In the genomic region with DNA sequence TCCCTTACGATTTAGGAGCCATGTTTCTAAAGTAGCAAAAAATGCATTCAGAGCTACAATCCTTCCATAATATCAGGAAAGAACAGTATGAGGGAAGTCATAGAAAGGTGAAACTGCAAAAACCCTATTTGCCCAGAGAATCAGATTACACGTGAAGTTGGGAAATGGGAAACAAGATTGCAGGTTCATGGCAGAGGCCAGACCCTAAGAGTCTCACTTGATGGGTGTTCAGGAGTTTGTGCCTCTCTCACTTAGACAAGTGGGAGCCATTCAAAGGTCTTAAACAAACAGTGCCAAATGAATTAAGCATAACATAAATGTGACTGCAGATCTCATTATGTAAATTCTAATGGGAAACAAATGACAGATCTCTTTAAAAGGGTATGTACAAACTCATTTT, we compare ENCODE assay signal across 19 cellular contexts.
DNase-seq lines count a peak whose midpoint lies in the region; ATAC-seq, FAIRE-seq and TF ChIP-seq lines count a peak whose summit lies in the region.
"Had no signal": no experiment of that assay in that cellular context is flagged by ENCODE, and none has a peak within 500 bp of the region (broad histone marks: within the 10 kb centered on the region; RNA-seq: fewer than 3 reads in every experiment).

No MANE protein-coding gene starts in this region.

- peak; percentile 93 for ATAC-seq in left lung

- DNase-seq in DMS53 (lab: John Stamatoyannopoulos, UW) (peak; percentile 31), DMS53 treated with DMSO at 0.1 percent for 48 hours (lab: John Stamatoyannopoulos, UW; ENCODE audit: unreplicated experiment) (no peak), NCI-H1105 treated with DMSO at 0.1 percent for 48 hours (lab: John Stamatoyannopoulos, UW) (peak; percentile 86), NCI-H345 treated with DMSO at 0.1 percent for 48 hours (lab: John Stamatoyannopoulos, UW; ENCODE audit: unreplicated experiment) (peak; percentile 14), left lung (no peak), DMS 273 treated with DMSO at 0.1 percent for 48 hours (lab: John Stamatoyannopoulos, UW) (no peak), erythroblast (lab: John Stamatoyannopoulos, UW) (no peak), frontal cortex (ENCODE audit: low spot score in 2 of 2) (no peak)
- DNase-seq: BE2C; CD4-positive, alpha-beta memory T cell; H7; MG63; NCI-H1436 treated with DMSO at 0.1 percent for 48 hours; PC-9; T-helper 2 cell had no signal

- no peak overlapping the region for H3K4me3 ChIP-seq in left lung
- H3K4me3 ChIP-seq: MG63, PC-9, SJSA1 had no signal

- no peak for TF ChIP-seq POLR2A in erythroblast (IDR thresholded peaks at IDR 0.05; ENCODE audit: low read length)

- no peak for FAIRE-seq in frontal cortex (lab: Jason Lieb, UNC)
- FAIRE-seq: D721Med, TTC549 had no signal

- H3K4me1 ChIP-seq in left lung, result no peaks in the 10 kb centered on the region
- H3K4me1 ChIP-seq: BE2C, SJSA1 had no signal

- no peak for TF ChIP-seq CTCF in left lung (IDR thresholded peaks at IDR 0.05)

- no peak overlapping the region for H3K27ac ChIP-seq in left lung
- H3K27ac ChIP-seq: 22Rv1, PC-9, SJSA1 had no signal

- intact Hi-C loops in left lung (cut with DNase I), result no loop called here

- H3K27me3 ChIP-seq in left lung, result no peaks in the 10 kb centered on the region
- H3K27me3 ChIP-seq: BE2C, MG63, SJSA1 had no signal

- H3K9me3 ChIP-seq in left lung, result no peaks in the 10 kb centered on the region
- H3K9me3 ChIP-seq: BE2C, MG63, SJSA1 had no signal

- peaks cover 0 to 9% of the 10 kb centered on the region in 2 donors for H3K36me3 ChIP-seq in left lung
- H3K36me3 ChIP-seq: BE2C, MG63, SJSA1 had no signal

Comparison
In these comparisons a context has a peak if more than half of its experiments do, and no peak if none do; other contexts are left out.
1. DNase-seq: peak in DMS53 (single experiment), NCI-H1105 treated with DMSO at 0.1 percent for 48 hours (single experiment) and NCI-H345 treated with DMSO at 0.1 percent for 48 hours (single experiment); none in DMS53 treated with DMSO at 0.1 percent for 48 hours (single experiment), left lung (0 of 2), DMS 273 treated with DMSO at 0.1 percent for 48 hours (single experiment), erythroblast (0 of 2) and frontal cortex (0 of 2).